In genomic region chr13:23547000-23547590, GRCh38 we compare ENCODE assay signal across 7 cellular contexts. TPM values are rescaled to one million over a fixed set of nuclear protein-coding genes. Genes with fewer than 3 reads are reported as not detected.
DNase-seq lines count a peak whose midpoint lies in the region; ATAC-seq and TF ChIP-seq lines count a peak whose summit lies in the region.

No MANE protein-coding gene starts in this region.

- H3K9me3 ChIP-seq in muscle layer of colon (ENCODE audit: low read length): no peaks in the 10 kb centered on the region

- H3K36me3 ChIP-seq in muscle layer of colon (ENCODE audit: insufficient read depth, low read length): no peaks in the 10 kb centered on the region
- H3K36me3 ChIP-seq in urinary bladder (ENCODE audit: insufficient read depth): no peaks in the 10 kb centered on the region

- DNase-seq in NCI-H69 (lab: John Stamatoyannopoulos, UW): peak; percentile 38
- peak; percentile 43 for DNase-seq in fibroblast of mammary gland (ENCODE audit: low read depth)
- no peak for DNase-seq in NCI-H1092 treated with DMSO at 0.1 percent for 48 hours (lab: John Stamatoyannopoulos, UW)
- DNase-seq in NOMO-1 (lab: John Stamatoyannopoulos, UW; ENCODE audit: unreplicated experiment in 2 of 2): no peak

- TF ChIP-seq CTCF in fibroblast of mammary gland (conservative IDR thresholded peaks at IDR 0.05; ENCODE audit: control insufficient read depth, insufficient read depth, low read depth, low read length): no peak

- H3K27ac ChIP-seq in muscle layer of colon (ENCODE audit: low read depth, low read length): no peak overlapping the region
- H3K27ac ChIP-seq in urinary bladder (ENCODE audit: low read depth): no peak overlapping the region

- H3K9ac ChIP-seq in muscle layer of colon (ENCODE audit: low read length): peak overlapping the region; percentile 57

- ATAC-seq in GM21367 (IDR thresholded peaks at IDR 0.05; ENCODE audit: unreplicated experiment): no peak

- 5% methylated on average over 31 of the region's 31 CpGs for WGBS in urinary bladder

- H3K4me3 ChIP-seq in fibroblast of mammary gland (ENCODE audit: control insufficient read depth, low read depth, low read length) (peak overlapping the region; percentile 49), muscle layer of colon (ENCODE audit: low read depth in 1 of 2, low read length in 2 of 2) (peak overlapping the region; percentile 21 to 72), urinary bladder (ENCODE audit: low read depth, low read length) (peak overlapping the region; percentile 41)

- H3K4me1 ChIP-seq in muscle layer of colon (ENCODE audit: insufficient read depth, low read length): no peaks in the 10 kb centered on the region
- H3K4me1 ChIP-seq in urinary bladder (ENCODE audit: insufficient read depth): no peaks in the 10 kb centered on the region

- no peaks in the 10 kb centered on the region for H3K27me3 ChIP-seq in muscle layer of colon (ENCODE audit: control insufficient read depth in 1 of 2, insufficient read depth in 2 of 2, low read length in 2 of 2)

RNA-seq across cellular contexts. Expression of gene TNFRSF19, which starts 23.1 kb away (rescaled TPM):
- total RNA-seq in urinary bladder: 17.6 TPM
- 8.2 TPM for polyA plus RNA-seq in urinary bladder

Comparison
In these comparisons a context has a peak if more than half of its experiments do, and no peak if none do; other contexts are left out.
1. DNase-seq: peak in NCI-H69 (single experiment) and fibroblast of mammary gland (single experiment); none in NCI-H1092 treated with DMSO at 0.1 percent for 48 hours (single experiment) and NOMO-1 (0 of 2).
2. Peak in every context shown above with its lines, with median percentiles within 50 percentile points of each other: H3K4me3 ChIP-seq.